In genomic region chr1:220750126-220750525, GRCh38 we compare ENCODE assay signal across 11 cellular contexts. TPM values are rescaled to one million over a fixed set of nuclear protein-coding genes. Genes with fewer than 3 reads are reported as not detected.
DNase-seq lines count a peak whose midpoint lies in the region; ATAC-seq and TF ChIP-seq lines count a peak whose summit lies in the region.
"Had no signal": no experiment of that assay in that cellular context is flagged by ENCODE, and none has a peak within 500 bp of the region (broad histone marks: within the 10 kb centered on the region; RNA-seq: fewer than 3 reads in every experiment).

No MANE protein-coding gene starts in this region.

- no peak overlapping the region for H3K4me3 ChIP-seq in mammary epithelial cell (replicated peaks in 1 of 3; ENCODE audit: insufficient read depth in 1 of 3, low read depth in 2 of 3, low read length in 3 of 3)
- H3K4me3 ChIP-seq in endodermal cell (ENCODE audit: low read length): peak overlapping the region; percentile 9
- peak overlapping the region in 1 of 2 donors; percentile 22 for H3K4me3 ChIP-seq in muscle layer of colon (ENCODE audit: low read depth in 1 of 2, low read length in 2 of 2)
- peak overlapping the region; percentile 94 to 95 for H3K4me3 ChIP-seq in tibial artery

- no peak for TF ChIP-seq CTCF in mammary epithelial cell (conservative IDR thresholded peaks at IDR 0.05 in 1 of 2, IDR thresholded peaks at IDR 0.05 in 1 of 2; ENCODE audit: extremely low read depth in 1 of 2, insufficient read depth in 1 of 2, low read depth in 1 of 2, low read length in 2 of 2)
- TF ChIP-seq CTCF in MCF 10A (IDR thresholded peaks at IDR 0.05; ENCODE audit: unreplicated experiment): no peak
- TF ChIP-seq CTCF in endodermal cell (conservative IDR thresholded peaks at IDR 0.05): no peak
- no peak for TF ChIP-seq CTCF in tibial artery (IDR thresholded peaks at IDR 0.05)

- H3K4me2 ChIP-seq in mammary epithelial cell (ENCODE audit: insufficient read depth, low read depth, low read length): no peak overlapping the region

- H4K20me1 ChIP-seq in mammary epithelial cell (ENCODE audit: insufficient read depth, low read length): no peaks in the 10 kb centered on the region

- no peaks in the 10 kb centered on the region for H3K36me3 ChIP-seq in mammary epithelial cell (ENCODE audit: insufficient read depth, low read length)
- H3K36me3 ChIP-seq in endodermal cell (ENCODE audit: control insufficient read depth, insufficient read depth, low read length): no peaks in the 10 kb centered on the region
- peaks cover 8% of the 10 kb centered on the region for H3K36me3 ChIP-seq in muscle layer of colon (ENCODE audit: insufficient read depth, low read length)
- H3K36me3 ChIP-seq in tibial artery: peaks cover 4 to 9% (median 5%) of the 10 kb centered on the region in 3 donors

- H3K27me3 ChIP-seq in mammary epithelial cell (ENCODE audit: insufficient read depth, low read length): no peaks in the 10 kb centered on the region
- H3K27me3 ChIP-seq in endodermal cell (ENCODE audit: control insufficient read depth, insufficient read depth, low read length, poor library complexity, severe bottlenecking): peaks cover 9% of the 10 kb centered on the region
- no peaks in the 10 kb centered on the region for H3K27me3 ChIP-seq in muscle layer of colon (ENCODE audit: control insufficient read depth in 1 of 2, insufficient read depth in 2 of 2, low read length in 2 of 2)
- no peaks in the 10 kb centered on the region for H3K27me3 ChIP-seq in tibial artery

- WGBS in mammary epithelial cell (ENCODE audit: low coverage, missing lambda C conversion rate): 91% methylated on average over 6 of the region's 6 CpGs
- 88 to 90% methylated on average over 4 to 6 of the region's 6 CpGs for WGBS in endodermal cell (ENCODE audit: insufficient coverage in 1 of 2, insufficient read length in 1 of 2), 2 experiments

- H3K27me3 Mint-ChIP-seq in MCF 10A (ENCODE audit: insufficient read depth, unreplicated experiment) (no peaks in the 10 kb centered on the region), endodermal cell (ENCODE audit: insufficient read depth) (peaks cover 34% of the 10 kb centered on the region)

- H3K9me3 Mint-ChIP-seq in MCF 10A (ENCODE audit: unreplicated experiment) (no peaks in the 10 kb centered on the region), endodermal cell (no peaks in the 10 kb centered on the region)
- H3K9me3 Mint-ChIP-seq: activated T-cell treated with anti-CD3 and anti-CD28 coated beads, Interleukin-2, amount 50 U/mL, for 24 hours had no signal

- no peak overlapping the region for H3K4me3 Mint-ChIP-seq in MCF 10A (ENCODE audit: unreplicated experiment)
- H3K4me3 Mint-ChIP-seq in endodermal cell: no peak overlapping the region
- H3K4me3 Mint-ChIP-seq: activated T-cell treated with anti-CD3 and anti-CD28 coated beads, Interleukin-2, amount 50 U/mL, for 24 hours had no signal

- H2AFZ ChIP-seq in mammary epithelial cell (ENCODE audit: low read depth, low read length): no peak overlapping the region

- no peak overlapping the region for H3K27ac Mint-ChIP-seq in MCF 10A (ENCODE audit: low read depth, unreplicated experiment)
- H3K27ac Mint-ChIP-seq in endodermal cell: no peak overlapping the region
- H3K27ac Mint-ChIP-seq: activated T-cell treated with anti-CD3 and anti-CD28 coated beads, Interleukin-2, amount 50 U/mL, for 24 hours had no signal

- H3K9me3 ChIP-seq in mammary epithelial cell (replicated peaks; ENCODE audit: insufficient read depth, low read length) (no peaks in the 10 kb centered on the region), endodermal cell (ENCODE audit: control insufficient read depth, low read length) (no peaks in the 10 kb centered on the region), muscle layer of colon (ENCODE audit: low read length) (no peaks in the 10 kb centered on the region), tibial artery (no peaks in the 10 kb centered on the region)

- H3K9ac ChIP-seq in mammary epithelial cell (ENCODE audit: insufficient read depth, low read length): no peak overlapping the region
- H3K9ac ChIP-seq in endodermal cell (ENCODE audit: extremely low read depth, low read length, poor library complexity, severe bottlenecking): no peak overlapping the region
- H3K9ac ChIP-seq in muscle layer of colon (ENCODE audit: low read length): peak overlapping the region; percentile 3

- DNase-seq in mammary epithelial cell (no peak), MCF 10A (ENCODE audit: unreplicated experiment) (no peak), endodermal cell (no peak), tibial artery (no peak), AML-193 (lab: John Stamatoyannopoulos, UW) (no peak)
- DNase-seq in stimulated activated CD4-positive, alpha-beta T cell treated with anti-CD3 and anti-CD28 coated beads, Interleukin-12 subunit alpha, Interleukin-12 subunit beta, amount 100 ng/mL, for 4 hours: no peak
- DNase-seq: activated T-cell treated with anti-CD3 and anti-CD28 coated beads, Interleukin-2, amount 50 U/mL, for 24 hours; COR-L47; NCI-H187 had no signal

- no peak for ATAC-seq in HG02759 (IDR thresholded peaks at IDR 0.05; ENCODE audit: unreplicated experiment)

- intact Hi-C loops in mammary epithelial cell (cut with micrococcal nuclease): no loop called here
- intact Hi-C loops in MCF 10A (cut with micrococcal nuclease): no loop called here
- intact Hi-C loops in tibial artery (cut with DNase I; ENCODE audit: low total_unique reads): no loop called here

- BruUV-seq in mammary epithelial cell (replicated peaks; lab: Mats Ljungman, UMichigan): TSS peak; percentile 14
- BruUV-seq in MCF 10A (replicated peaks; lab: Mats Ljungman, UMichigan): no TSS peak

- H3K27ac ChIP-seq in mammary epithelial cell (ENCODE audit: insufficient read depth, low read depth, low read length) (no peak overlapping the region), endodermal cell (ENCODE audit: low read depth, low read length) (no peak overlapping the region), muscle layer of colon (ENCODE audit: low read depth, low read length) (peak overlapping the region; percentile 38), tibial artery (peak overlapping the region; percentile 24 to 91)

- H3K4me1 Mint-ChIP-seq in MCF 10A (ENCODE audit: insufficient read depth, unreplicated experiment) (no peaks in the 10 kb centered on the region), endodermal cell (peaks cover 38% of the 10 kb centered on the region)

- no peaks in the 10 kb centered on the region for H3K79me2 ChIP-seq in mammary epithelial cell (ENCODE audit: insufficient read depth, low read length)

- dilution Hi-C loops in mammary epithelial cell (cut with HindIII; ENCODE audit: low sequenced_read_pairs): no loop called here

- H3K4me1 ChIP-seq in mammary epithelial cell (ENCODE audit: insufficient read depth, low read length) (peaks cover 11% of the 10 kb centered on the region), endodermal cell (ENCODE audit: control insufficient read depth, insufficient read depth, low read length) (peaks cover 9% of the 10 kb centered on the region), muscle layer of colon (ENCODE audit: insufficient read depth, low read length) (peaks cover 34% of the 10 kb centered on the region), tibial artery (peaks cover 0 to 51% (median 30%) of the 10 kb centered on the region in 4 donors)

- in situ Hi-C loops in mammary epithelial cell (cut with MboI; ENCODE audit: low sequenced_read_pairs in 2 of 2): no loop called here

- CTCF ChIA-PET in mammary epithelial cell (lab: Charles Lee; ENCODE audit: low non-redundant PET): no interaction called here
- CTCF ChIA-PET in MCF 10A (lab: Yijun Ruan, JAX): interaction anchor here (0.6 to 7.0 kb wide), 12 partner anchors 13 to 1601 kb away, joined by 3 to 87 read pairs (median 4); no protein-coding TSS in a partner anchor

- POLR2A ChIA-PET in MCF 10A (lab: Yijun Ruan, JAX): interaction anchor here (1.0 to 1.7 kb wide), 3 partner anchors 17 to 450 kb away, joined by 3 to 6 read pairs (median 4); no protein-coding TSS in a partner anchor

- H3K36me3 Mint-ChIP-seq in MCF 10A (ENCODE audit: insufficient read depth, unreplicated experiment) (no peaks in the 10 kb centered on the region), endodermal cell (ENCODE audit: low read depth) (peaks cover 6% of the 10 kb centered on the region)

RNA-seq across cellular contexts. Expression of gene MTARC2, which starts 2.0 kb away (rescaled TPM):
- 1 to 10 TPM; 3.7 to 4.8 TPM for total RNA-seq in mammary epithelial cell
- 2.1 TPM for polyA plus RNA-seq in mammary epithelial cell
- polyA minus RNA-seq in mammary epithelial cell: 4.4 TPM
- total RNA-seq in MCF 10A (2022): 3.6 and 5.2 TPM in 2 replicates
- 10 to 100 TPM; 12.3 to 14.5 TPM for total RNA-seq in endodermal cell
- polyA plus RNA-seq in endodermal cell (2013, experiment 1 of 2): 3.0 TPM
- polyA plus RNA-seq in endodermal cell (2013, experiment 2 of 2): 3.4 TPM

RNA-seq across cellular contexts. Expression of gene MTARC1, which starts 36.6 kb away (rescaled TPM):
- total RNA-seq in mammary epithelial cell (1 to 10 TPM in 1 of 2 donors, under 1 TPM in 1; 0.61 to 1.2 TPM), MCF 10A (2022) (0.96 and 1.5 TPM in 2 replicates), endodermal cell (10 to 100 TPM; 53.1 to 75.4 TPM)
- polyA plus RNA-seq in mammary epithelial cell: 1.8 TPM
- polyA minus RNA-seq in mammary epithelial cell: not detected
- 18.3 TPM for polyA plus RNA-seq in endodermal cell (2013, experiment 1 of 2)
- polyA plus RNA-seq in endodermal cell (2013, experiment 2 of 2): 16.6 TPM

RNA-seq across cellular contexts. Expression of gene C1orf115, which starts 60.0 kb away (rescaled TPM):
- total RNA-seq in mammary epithelial cell (1 to 10 TPM in 1 of 2 donors, under 1 TPM in 1; 0.83 to 1.3 TPM), MCF 10A (2022) (1.6 TPM in 2 replicates), endodermal cell (10 to 100 TPM in 1 of 2 donors, 1 to 10 TPM in 1; 7.5 to 11.5 TPM)
- 1.1 TPM for polyA plus RNA-seq in mammary epithelial cell
- 1.5 TPM for polyA minus RNA-seq in mammary epithelial cell
- polyA plus RNA-seq in endodermal cell (2013, experiment 1 of 2): 2.8 TPM
- polyA plus RNA-seq in endodermal cell (2013, experiment 2 of 2): 2.6 TPM

Comparison
In these comparisons a context has a peak if more than half of its experiments do, and no peak if none do; other contexts are left out.
1. H3K27ac ChIP-seq: peak in muscle layer of colon (single experiment) and tibial artery (2 of 2); none in mammary epithelial cell (single experiment) and endodermal cell (single experiment).
2. H3K4me3 ChIP-seq: peak in endodermal cell (single experiment) and tibial artery (2 of 2); none in mammary epithelial cell (0 of 3).
3. RNA of gene MTARC1, which starts 36.6 kb away (total RNA-seq): 53.1 to 75.4 TPM in endodermal cell; 0.96 to 1.5 TPM in MCF 10A and 0.61 to 1.2 TPM in mammary epithelial cell; every median in the first group is over 10 times any median in the second.